ENCODE assay signal across 8 cellular contexts in the genomic region with DNA sequence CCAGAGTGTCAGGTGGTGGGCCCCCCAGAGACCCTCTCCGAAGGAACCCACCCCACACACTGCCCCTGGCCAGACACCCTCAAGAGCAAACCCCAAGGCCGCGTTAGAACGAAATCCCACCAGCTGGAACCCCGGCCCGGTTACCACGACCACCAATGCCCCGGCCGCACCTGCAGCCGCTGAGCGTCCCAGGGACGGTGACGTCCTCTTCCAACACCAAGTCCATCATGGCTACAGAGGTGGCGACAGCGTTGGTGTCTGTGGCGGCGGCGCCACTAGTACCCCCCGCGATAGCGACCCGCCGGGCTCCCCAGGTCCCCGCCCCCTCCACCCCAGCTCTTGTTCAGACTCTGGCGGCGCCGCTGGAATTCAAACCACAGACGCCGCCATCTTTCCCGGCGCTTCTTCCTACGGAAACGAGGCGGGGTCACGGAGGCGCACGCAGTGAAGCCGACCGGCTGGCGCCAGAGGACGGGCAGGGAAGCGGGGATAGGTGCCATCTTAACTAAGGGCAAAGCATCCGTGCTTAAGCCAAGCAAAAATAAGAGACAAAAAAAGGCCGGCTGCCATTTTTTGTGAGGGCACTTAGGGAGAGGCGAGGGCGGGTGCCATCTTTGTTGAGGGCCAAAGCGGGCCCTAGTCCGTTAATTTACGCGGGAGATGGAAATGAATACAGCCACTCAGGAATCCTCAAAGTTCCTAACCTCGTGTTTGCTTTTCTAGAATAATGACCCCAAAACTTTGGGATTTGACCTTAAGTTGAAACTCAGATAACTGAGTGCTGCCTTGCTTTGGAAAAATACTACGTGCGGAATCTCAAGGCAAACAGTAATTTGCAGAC. TPM values are rescaled to one million over a fixed set of nuclear protein-coding genes. Genes with fewer than 3 reads are reported as not detected.
DNase-seq lines count a peak whose midpoint lies in the region; ATAC-seq, FAIRE-seq and TF ChIP-seq lines count a peak whose summit lies in the region.

CDK5RAP2 (minus strand) TSS at position 418 of the 841 bp plus-strand sequence; CDS start at position 229, 189 bp downstream.

- no peak within 1 kb of the TSS for H3K27ac ChIP-seq in kidney (ENCODE audit: low read depth in 2 of 2, low read length in 2 of 2)

- H3K9me3 Mint-ChIP-seq in chondrocyte (ENCODE audit: low read depth): no peaks in the 10 kb centered on the region

- peaks cover 11 to 12% of the 10 kb centered on the region in 2 donors for H3K4me1 ChIP-seq in kidney (ENCODE audit: control insufficient read depth in 1 of 2, insufficient read depth in 1 of 2, low read depth in 1 of 2, low read length in 2 of 2)

- peak; percentile 94 for ATAC-seq in HG03439 (IDR thresholded peaks at IDR 0.05; ENCODE audit: unreplicated experiment)

- H3K4me1 Mint-ChIP-seq in chondrocyte (ENCODE audit: low read depth): peaks cover 23% of the 10 kb centered on the region

- H3K9ac ChIP-seq in kidney (ENCODE audit: low read length in 2 of 2): peak within 1 kb of the TSS; percentile 71 to 77

- DNase-seq in AML-193 (lab: John Stamatoyannopoulos, UW) (peak; percentile 95 to 98), NCI-H510A treated with DMSO at 0.1 percent for 48 hours (lab: John Stamatoyannopoulos, UW) (peak; percentile 97), chondrocyte (ENCODE audit: low spot score) (peak; percentile 94), kidney (peak; percentile 98)
- DNase-seq in activated CD4-positive, alpha-beta T cell treated with anti-CD3 and anti-CD28 coated beads for 24 hours (ENCODE audit: low read depth in 2 of 2): peak; percentile 84 to 86
- peak; percentile 95 for DNase-seq in stimulated activated CD4-positive, alpha-beta T cell treated with anti-CD3 and anti-CD28 coated beads, Interleukin-15, amount 100 ng/mL, for 24 hours

- peak within 1 kb of the TSS; percentile 79 for H3K27ac Mint-ChIP-seq in chondrocyte (ENCODE audit: unreplicated experiment)

- TF ChIP-seq CTCF in chondrocyte (IDR thresholded peaks at IDR 0.05) (no peak), kidney (IDR thresholded peaks at IDR 0.05; ENCODE audit: borderline replicate concordance, extremely low read depth, insufficient read depth) (no peak)

- H3K36me3 ChIP-seq in kidney (ENCODE audit: control insufficient read depth in 1 of 2, insufficient read depth in 2 of 2, low read length in 2 of 2): no peaks in the 10 kb centered on the region

- no peaks in the 10 kb centered on the region for H3K36me3 Mint-ChIP-seq in chondrocyte (ENCODE audit: low read depth)

- intact Hi-C loops in kidney (cut with DNase I): no loop called here

- no peaks in the 10 kb centered on the region for H3K9me3 ChIP-seq in kidney (ENCODE audit: control insufficient read depth in 1 of 2, low read length in 2 of 2)

- peak; percentile 81 for FAIRE-seq in kidney (lab: Jason Lieb, UNC)

- peak; percentile 70 for TF ChIP-seq POLR2A in GM19193 (IDR thresholded peaks at IDR 0.05; ENCODE audit: extremely low read depth, insufficient read depth, insufficient read length)

- H3K4me3 ChIP-seq in kidney (ENCODE audit: low read length in 2 of 2): peak within 1 kb of the TSS; percentile 85 to 94

- peak within 1 kb of the TSS; percentile 96 for H3K4me3 Mint-ChIP-seq in chondrocyte (ENCODE audit: unreplicated experiment)

- no peaks in the 10 kb centered on the region for H3K27me3 Mint-ChIP-seq in chondrocyte (ENCODE audit: low read depth)

RNA-seq across cellular contexts. Expression of gene CDK5RAP2, which starts in this region (rescaled TPM):
- total RNA-seq in chondrocyte: 36.3 to 70.4 TPM (median 40.4 TPM) in 3 replicates
- 35.3 TPM for total RNA-seq in kidney
- 20.9 TPM for polyA plus RNA-seq in kidney (ENCODE audit: insufficient read depth, low read depth, low replicate concordance)
